Comparison of ENCODE assay signal across 11 cellular contexts in genomic region chr4:3204021-3204431, GRCh38. TPM values are rescaled to one million over a fixed set of nuclear protein-coding genes. Genes with fewer than 3 reads are reported as not detected.
DNase-seq lines count a peak whose midpoint lies in the region; ATAC-seq and TF ChIP-seq lines count a peak whose summit lies in the region.
"Had no signal": no experiment of that assay in that cellular context is flagged by ENCODE, and none has a peak within 500 bp of the region (broad histone marks: within the 10 kb centered on the region; RNA-seq: fewer than 3 reads in every experiment).

No MANE protein-coding gene starts in this region.

- H3K4me1 Mint-ChIP-seq in central memory CD8-positive, alpha-beta T cell, result peaks cover 37% of the 10 kb centered on the region

- TF ChIP-seq RAD21 in liver (IDR thresholded peaks at IDR 0.05), result no peak

- H3K27ac ChIP-seq in GM23248 (peak overlapping the region; percentile 69), liver (ENCODE audit: low read depth in 1 of 2, low read length in 2 of 2) (peak overlapping the region; percentile 77 to 91), suprapubic skin (peak overlapping the region; percentile 26)

- H3K4me2 ChIP-seq in GM23248 (ENCODE audit: unreplicated experiment), result peak overlapping the region; percentile 59

- no peaks in the 10 kb centered on the region for H3K9me3 ChIP-seq in GM23248 (ENCODE audit: low read depth)
- no peaks in the 10 kb centered on the region for H3K9me3 ChIP-seq in liver (ENCODE audit: control insufficient read depth in 4 of 4, low read length in 3 of 4)
- H3K9me3 ChIP-seq in suprapubic skin, result no peaks in the 10 kb centered on the region

- no peaks in the 10 kb centered on the region for H3K79me2 ChIP-seq in GM23248 (ENCODE audit: insufficient read depth)

- H3K9me2 ChIP-seq in GM23248 (ENCODE audit: insufficient read depth), result no peaks in the 10 kb centered on the region

- no peaks in the 10 kb centered on the region for H4K20me1 ChIP-seq in GM23248 (ENCODE audit: insufficient read depth)

- DNase-seq in GM23248 (peak; percentile 87), suprapubic skin (ENCODE audit: low spot score in 2 of 2) (peak; percentile 72 to 85), NCI-H345 (lab: John Stamatoyannopoulos, UW) (no peak)
- no peak for DNase-seq in central memory CD8-positive, alpha-beta T cell (ENCODE audit: low spot score in 2 of 2)
- no peak for DNase-seq in activated CD4-positive, CD25-positive, alpha-beta regulatory T cell treated with anti-CD3 and anti-CD28 coated beads, Interleukin-2, amount 50 U/mL, for 72 hours
- DNase-seq: central memory CD4-positive, alpha-beta T cell; NCI-H1048; NCI-H748 treated with DMSO at 0.1 percent for 48 hours had no signal

- H3K27me3 ChIP-seq in GM23248 (replicated peaks; ENCODE audit: insufficient read depth), result no peaks in the 10 kb centered on the region
- no peaks in the 10 kb centered on the region for H3K27me3 ChIP-seq in liver (ENCODE audit: control insufficient read depth in 4 of 4, insufficient read depth in 4 of 4, low read length in 3 of 4)
- H3K27me3 ChIP-seq in suprapubic skin, result no peaks in the 10 kb centered on the region

- 13 to 14% methylated on average over 8 of the region's 8 CpGs for whole genome bisulfite sequencing in GM23248 (ENCODE audit: low coverage in 1 of 2, low lambda C conversion rate in 2 of 2, missing lambda C conversion rate in 2 of 2), 2 experiments
- WGBS in liver, result 29% methylated on average over 8 of the region's 8 CpGs
- WGBS in suprapubic skin, result 77% methylated on average over 8 of the region's 8 CpGs

- 0 out of 2 replicates have a peak overlapping the region, but pooled peaks have one; percentile 25 for H2AFZ ChIP-seq in GM23248

- peaks cover 41% of the 10 kb centered on the region for H3K36me3 Mint-ChIP-seq in central memory CD8-positive, alpha-beta T cell (ENCODE audit: insufficient read depth)

- H3K4me1 ChIP-seq in GM23248 (ENCODE audit: insufficient read depth) (peaks cover 28% of the 10 kb centered on the region), liver (ENCODE audit: control insufficient read depth in 4 of 4, insufficient read depth in 4 of 4, low read length in 3 of 4) (peaks cover 8 to 57% (median 46%) of the 10 kb centered on the region in 4 donors), suprapubic skin (peaks cover 14% of the 10 kb centered on the region)

- TF ChIP-seq CTCF in liver (IDR thresholded peaks at IDR 0.05; ENCODE audit: low read depth, low read length, missing input control) (no peak), suprapubic skin (IDR thresholded peaks at IDR 0.05) (no peak)

- peaks cover 22% of the 10 kb centered on the region for H3F3A ChIP-seq in GM23248 (ENCODE audit: insufficient read depth)

- peak overlapping the region; percentile 45 for H3K4me3 Mint-ChIP-seq in central memory CD8-positive, alpha-beta T cell
- H3K4me3 Mint-ChIP-seq: neural crest cell had no signal

- TF ChIP-seq EP300 in suprapubic skin (IDR thresholded peaks at IDR 0.05), result no peak

- no peak overlapping the region for H3K27ac Mint-ChIP-seq in central memory CD8-positive, alpha-beta T cell (ENCODE audit: low read depth)

- ATAC-seq in central memory CD8-positive, alpha-beta T cell (replicated peaks; ENCODE audit: extremely low read depth, poor library complexity, severe bottlenecking), result no peak
- no peak for ATAC-seq in HG02759 (IDR thresholded peaks at IDR 0.05; ENCODE audit: unreplicated experiment)

- H3K4me3 ChIP-seq in GM23248 (peak overlapping the region; percentile 35; the same call in 1 of the 2 replicates), liver (ENCODE audit: low read depth in 1 of 3, low read length in 3 of 3) (no peak overlapping the region), suprapubic skin (no peak overlapping the region)

- in situ Hi-C loops in GM23248 (cut with MboI), result no loop called here

- no peaks in the 10 kb centered on the region for H3K9me3 Mint-ChIP-seq in central memory CD8-positive, alpha-beta T cell
- H3K9me3 Mint-ChIP-seq: neural crest cell had no signal

- H3K36me3 ChIP-seq in GM23248 (ENCODE audit: low read depth), result peaks cover 16% of the 10 kb centered on the region; the same call in 1 of the 2 replicates
- H3K36me3 ChIP-seq in liver (ENCODE audit: control insufficient read depth in 4 of 4, insufficient read depth in 3 of 4, low read depth in 1 of 4, low read length in 3 of 4), result peaks cover 0 to 14% (median 9%) of the 10 kb centered on the region in 4 donors
- peaks cover 54% of the 10 kb centered on the region for H3K36me3 ChIP-seq in suprapubic skin

- H3K9ac ChIP-seq in GM23248 (peak overlapping the region; percentile 52), liver (ENCODE audit: low read depth in 1 of 2, low read length in 2 of 2) (peak overlapping the region in 1 of 2 donors; percentile 0)

- H3K27me3 Mint-ChIP-seq in central memory CD8-positive, alpha-beta T cell, result no peaks in the 10 kb centered on the region

- TF ChIP-seq POLR2A in suprapubic skin (IDR thresholded peaks at IDR 0.05), result no peak

TF ChIP-seq in liver, 16 proteins besides CTCF, POLR2A, EP300 and RAD21:
- TF ChIP-seq HNF4A (conservative IDR thresholded peaks at IDR 0.05), result peak; percentile 42 to 67
- no peak for TF ChIP-seq HNF4G (IDR thresholded peaks at IDR 0.05)
- TF ChIP-seq NR2F2 (IDR thresholded peaks at IDR 0.05), result peak; percentile 51
- TF ChIP-seq, protein P1, sequence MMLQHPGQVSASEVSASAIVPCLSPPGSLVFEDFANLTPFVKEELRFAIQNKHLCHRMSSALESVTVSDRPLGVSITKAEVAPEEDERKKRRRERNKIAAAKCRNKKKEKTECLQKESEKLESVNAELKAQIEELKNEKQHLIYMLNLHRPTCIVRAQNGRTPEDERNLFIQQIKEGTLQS (IDR thresholded peaks at IDR 0.05), result no peak
- peak; percentile 29 to 66 for TF ChIP-seq JUND (IDR thresholded peaks at IDR 0.05)
- TF ChIP-seq RXRA (IDR thresholded peaks at IDR 0.05), result peak in 1 of 2 donors; percentile 63
- no peak for TF ChIP-seq FOXA2 (IDR thresholded peaks at IDR 0.05)
- TF ChIP-seq FOXA1 (IDR thresholded peaks at IDR 0.05), result no peak
- no peak for TF ChIP-seq ZBTB33 (IDR thresholded peaks at IDR 0.05)
- no peak for TF ChIP-seq GABPA (IDR thresholded peaks at IDR 0.05 in 1 of 2, conservative IDR thresholded peaks at IDR 0.05 in 1 of 2)
- TF ChIP-seq EGR1 (IDR thresholded peaks at IDR 0.05; ENCODE audit: low read depth in 2 of 2), result no peak
- no peak for TF ChIP-seq YY1 (IDR thresholded peaks at IDR 0.05)
- TF ChIP-seq SP1 (IDR thresholded peaks at IDR 0.05), result peak; percentile 47
- peak; percentile 43 for TF ChIP-seq TAF1 (conservative IDR thresholded peaks at IDR 0.05)
- TF ChIP-seq REST (IDR thresholded peaks at IDR 0.05), result peak; percentile 73
- TF ChIP-seq, protein P2, sequence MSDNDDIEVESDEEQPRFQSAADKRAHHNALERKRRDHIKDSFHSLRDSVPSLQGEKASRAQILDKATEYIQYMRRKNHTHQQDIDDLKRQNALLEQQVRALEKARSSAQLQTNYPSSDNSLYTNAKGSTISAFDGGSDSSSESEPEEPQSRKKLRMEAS (IDR thresholded peaks at IDR 0.05), result no peak
TF ChIP-seq in liver: peak in this region for 7.

RNA-seq across cellular contexts. Expression of gene MSANTD1, which starts 44.9 kb away (rescaled TPM):
- 2.1 TPM in 1 of 2 replicates, not detected in the other for total RNA-seq in GM23248 (2014; rRNA removed; shearing (Covaris generic))
- 0.08 TPM in 1 of 2 replicates, not detected in the other for polyA plus RNA-seq in GM23248 (2016; fragmentation: Nextera tagmentation; extraction: Ambion mirVana)
- total RNA-seq in liver, result 1 to 10 TPM in 1 of 2 donors, under 1 TPM in 1; 0.23 to 1.2 TPM
- polyA plus RNA-seq in liver, result under 1 TPM in 1 of 2 donors, not detected in 1; 0.05 TPM
- total RNA-seq in suprapubic skin, result under 1 TPM in 2 of 4 donors, not detected in 2; 0.36 to 0.72 TPM

Comparison
In these comparisons a context has a peak if more than half of its experiments do, and no peak if none do; other contexts are left out.
1. DNase-seq: peak in GM23248 (single experiment) and suprapubic skin (2 of 2); none in central memory CD8-positive, alpha-beta T cell (0 of 2), NCI-H345 (single experiment) and activated CD4-positive, CD25-positive, alpha-beta regulatory T cell treated with anti-CD3 and anti-CD28 coated beads, Interleukin-2, amount 50 U/mL, for 72 hours (single experiment).
2. H3K27ac ChIP-seq: peak in every context shown above with its lines; median percentile 84 in liver; 69 in GM23248; 26 in suprapubic skin.